8 cellular contexts compared by ENCODE assay signal in the genomic region with DNA sequence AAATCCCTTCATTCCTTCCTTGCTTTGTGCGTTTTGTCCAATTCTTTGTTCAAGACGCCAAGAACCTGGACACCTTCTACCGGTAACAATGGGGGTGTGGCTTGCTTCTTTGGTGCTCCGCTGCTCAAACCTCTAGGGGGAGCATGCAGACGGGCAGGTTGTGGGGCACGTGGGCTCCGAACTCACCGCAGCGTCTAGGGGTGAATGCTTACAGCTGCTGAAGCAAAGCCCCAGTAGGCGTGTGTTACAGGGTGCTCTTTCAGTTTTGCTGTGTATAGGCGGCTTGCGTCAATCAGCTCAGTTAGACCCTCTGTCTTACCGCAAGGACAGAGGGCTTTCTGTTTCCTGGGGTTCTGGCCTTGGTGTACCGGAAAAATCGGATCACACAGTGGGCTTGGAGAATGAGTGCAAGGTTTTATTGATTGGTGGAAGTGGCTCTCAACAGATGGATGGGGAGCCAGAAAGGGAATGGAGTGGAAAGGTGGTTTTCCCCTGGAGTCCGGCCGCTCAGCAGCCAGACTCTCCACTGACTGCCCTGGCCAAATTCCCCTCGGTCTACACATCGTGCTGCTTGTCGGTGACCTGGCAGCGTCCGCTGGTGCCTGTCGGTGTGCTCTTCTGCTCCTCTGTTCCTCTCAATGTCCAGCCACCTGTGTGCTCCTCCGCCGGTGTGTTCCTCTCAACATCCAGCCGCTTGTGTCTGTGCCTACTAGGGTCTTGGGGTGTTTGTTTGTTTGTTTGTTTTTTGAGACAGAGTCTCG. TPM values are rescaled to one million over a fixed set of nuclear protein-coding genes. Genes with fewer than 3 reads are reported as not detected.
DNase-seq lines count a peak whose midpoint lies in the region; ATAC-seq and TF ChIP-seq lines count a peak whose summit lies in the region.

No MANE protein-coding gene starts in this region.

- no peak overlapping the region for H3K4me2 ChIP-seq in neuronal stem cell (ENCODE audit: insufficient read depth, low read length, poor library complexity, severe bottlenecking)

- peaks cover 12% of the 10 kb centered on the region for H3K4me1 ChIP-seq in effector memory CD4-positive, alpha-beta T cell (ENCODE audit: control insufficient read depth, insufficient read depth, low read length, poor library complexity, severe bottlenecking)
- H3K4me1 ChIP-seq in neuronal stem cell (ENCODE audit: control insufficient read depth in 2 of 2, insufficient read depth in 1 of 2, low read depth in 1 of 2, low read length in 2 of 2) (no peaks in the 10 kb centered on the region), upper lobe of left lung (peaks cover 9 to 26% (median 26%) of the 10 kb centered on the region in 4 donors)

- WGBS in neuronal stem cell (ENCODE audit: extremely low coverage in 2 of 2, insufficient read length in 2 of 2, insufficient replicate concordance in 1 of 2), 2 donors = no CpG with 5 or more reads among the region's 27 CpGs
- 64 to 72% methylated on average over 23 to 27 of the region's 27 CpGs for whole genome bisulfite sequencing in upper lobe of left lung, 2 donors

- H4K8ac ChIP-seq in neuronal stem cell (ENCODE audit: low read depth, low read length) = no peak overlapping the region

- no peak overlapping the region for H2BK120ac ChIP-seq in neuronal stem cell (ENCODE audit: low read depth, low read length)

- peak; percentile 13 to 18 for DNase-seq in NCI-H1930 (lab: John Stamatoyannopoulos, UW)
- peak; percentile 86 for DNase-seq in activated CD4-positive, alpha-beta T cell treated with anti-CD3 and anti-CD28 coated beads for 48 hours
- DNase-seq in effector memory CD4-positive, alpha-beta T cell = peak; percentile 47 to 60 (median 54)
- no peak for DNase-seq in neuronal stem cell (ENCODE audit: low spot score)
- peak in 1 of 2 donors; percentile 28 for DNase-seq in upper lobe of left lung
- no peak for DNase-seq in SW 1271 (lab: John Stamatoyannopoulos, UW)

- ATAC-seq in GM18502 (IDR thresholded peaks at IDR 0.05; ENCODE audit: poor library complexity, unreplicated experiment) (peak; percentile 90), HG02763 (IDR thresholded peaks at IDR 0.05; ENCODE audit: unreplicated experiment) (peak; percentile 84), upper lobe of left lung (ENCODE audit: low FRiP score in 2 of 2) (peak; percentile 43 to 79)

- TF ChIP-seq CTCF in upper lobe of left lung (IDR thresholded peaks at IDR 0.05) = peak in 4 of 6 experiments; percentile 12 to 44 (median 26)

- no peaks in the 10 kb centered on the region for H3K36me3 ChIP-seq in effector memory CD4-positive, alpha-beta T cell (ENCODE audit: control insufficient read depth, insufficient read depth, low read length)
- H3K36me3 ChIP-seq in neuronal stem cell (replicated peaks in 1 of 2; ENCODE audit: control insufficient read depth in 2 of 2, insufficient read depth in 2 of 2, low read length in 2 of 2) (no peaks in the 10 kb centered on the region), upper lobe of left lung (no peaks in the 10 kb centered on the region)

- peak overlapping the region; percentile 6 for H2BK5ac ChIP-seq in neuronal stem cell (ENCODE audit: low read length)

- no peak overlapping the region for H3K9ac ChIP-seq in neuronal stem cell (ENCODE audit: low read depth, low read length, poor library complexity)

- H4K91ac ChIP-seq in neuronal stem cell (ENCODE audit: low read depth, low read length, poor library complexity) = no peak overlapping the region

- H3K18ac ChIP-seq in neuronal stem cell (ENCODE audit: low read length) = peak overlapping the region; percentile 13

- no peak for TF ChIP-seq POLR2A in upper lobe of left lung (IDR thresholded peaks at IDR 0.05)

- no peaks in the 10 kb centered on the region for H3K9me3 ChIP-seq in effector memory CD4-positive, alpha-beta T cell (ENCODE audit: control insufficient read depth, low read length)
- H3K9me3 ChIP-seq in neuronal stem cell (replicated peaks in 1 of 2; ENCODE audit: control insufficient read depth in 2 of 2, insufficient read depth in 1 of 2, low read depth in 1 of 2, low read length in 2 of 2) (peaks cover 4% of the 10 kb centered on the region in 2 donors), upper lobe of left lung (peaks cover 0 to 7% (median 0%) of the 10 kb centered on the region in 4 donors)

- no peak overlapping the region for H3K4ac ChIP-seq in neuronal stem cell (ENCODE audit: low read length)

- peak overlapping the region; percentile 33 for H3K14ac ChIP-seq in neuronal stem cell (ENCODE audit: low read length)

- no peak for TF ChIP-seq EP300 in upper lobe of left lung (IDR thresholded peaks at IDR 0.05)

- H2BK12ac ChIP-seq in neuronal stem cell (ENCODE audit: low read length) = no peak overlapping the region

- H3K4me3 ChIP-seq in effector memory CD4-positive, alpha-beta T cell (ENCODE audit: insufficient read depth, low read depth, low read length, poor library complexity, severe bottlenecking) = peak overlapping the region; percentile 72
- no peak overlapping the region for H3K4me3 ChIP-seq in neuronal stem cell (ENCODE audit: low read length in 2 of 2)
- H3K4me3 ChIP-seq in upper lobe of left lung = peak overlapping the region in 3 of 4 donors; percentile 56 to 76 (median 72)

- H3K79me1 ChIP-seq in neuronal stem cell (ENCODE audit: low read depth, low read length) = no peaks in the 10 kb centered on the region

- peak overlapping the region; percentile 29 for H2AFZ ChIP-seq in neuronal stem cell (ENCODE audit: low read length)

- no peak overlapping the region for H3K27ac ChIP-seq in effector memory CD4-positive, alpha-beta T cell (ENCODE audit: insufficient read depth, low read length, poor library complexity, severe bottlenecking)
- H3K27ac ChIP-seq in neuronal stem cell (replicated peaks; ENCODE audit: low read length) (no peak overlapping the region), upper lobe of left lung (no peak overlapping the region)

- peak overlapping the region; percentile 30 for H3K23ac ChIP-seq in neuronal stem cell (ENCODE audit: low read depth, low read length, poor library complexity)

- peak overlapping the region; percentile 45 for H2AK5ac ChIP-seq in neuronal stem cell (ENCODE audit: low read depth, low read length)

- H2BK15ac ChIP-seq in neuronal stem cell (ENCODE audit: low read length) = peak overlapping the region; percentile 59

- no peaks in the 10 kb centered on the region for H3K27me3 ChIP-seq in effector memory CD4-positive, alpha-beta T cell (replicated peaks; ENCODE audit: control insufficient read depth, insufficient read depth, low read length, poor library complexity, severe bottlenecking)
- peaks cover 0 to 2% (median 0%) of the 10 kb centered on the region in 3 experiments for H3K27me3 ChIP-seq in neuronal stem cell (ENCODE audit: control insufficient read depth in 3 of 3, insufficient read depth in 3 of 3, low read depth in 1 of 3, low read length in 3 of 3)
- no peaks in the 10 kb centered on the region for H3K27me3 ChIP-seq in upper lobe of left lung

RNA-seq across cellular contexts. Expression of gene LRRC34, which starts 1.2 kb away (rescaled TPM):
- 5.8 TPM for polyA plus RNA-seq in neuronal stem cell (2013, experiment 1 of 2)
- 6.1 TPM for polyA plus RNA-seq in neuronal stem cell (2013, experiment 2 of 2)
- total RNA-seq in upper lobe of left lung = 10 to 100 TPM in 1 of 6 donors, 1 to 10 TPM in 4, under 1 TPM in 1; 0.78 to 12.9 (median 3.9) TPM

RNA-seq across cellular contexts. Expression of gene LRRIQ4, which starts 1.3 kb away (rescaled TPM):
- 0.04 TPM for polyA plus RNA-seq in neuronal stem cell (2013, experiment 1 of 2)
- polyA plus RNA-seq in neuronal stem cell (2013, experiment 2 of 2) = 0.01 TPM
- under 1 TPM in 2 of 6 donors, not detected in 4; 0.22 to 0.24 TPM for total RNA-seq in upper lobe of left lung

RNA-seq across cellular contexts. Expression of gene MYNN, which starts 40.7 kb away (rescaled TPM):
- polyA plus RNA-seq in neuronal stem cell (2013, experiment 1 of 2) = 12.0 TPM
- 12.9 TPM for polyA plus RNA-seq in neuronal stem cell (2013, experiment 2 of 2)
- 10 to 100 TPM in 3 of 6 donors, 1 to 10 TPM in 3; 2.3 to 22.5 (median 10.9) TPM for total RNA-seq in upper lobe of left lung

RNA-seq across cellular contexts. Expression of gene ACTRT3, which starts 44.6 kb away (rescaled TPM):
- 0.38 TPM for polyA plus RNA-seq in neuronal stem cell (2013, experiment 1 of 2)
- polyA plus RNA-seq in neuronal stem cell (2013, experiment 2 of 2) = 0.44 TPM
- total RNA-seq in upper lobe of left lung = 1 to 10 TPM in 4 of 6 donors, under 1 TPM in 2; 0.55 to 6.3 (median 1.7) TPM

RNA-seq across cellular contexts. Expression of gene TERC, which starts 49.1 kb away (rescaled TPM):
- polyA plus RNA-seq in neuronal stem cell (2013, experiment 1 of 2) = 2.2 TPM
- polyA plus RNA-seq in neuronal stem cell (2013, experiment 2 of 2) = 2.0 TPM
- 10 to 100 TPM in 5 of 6 donors, not detected in 1; 16.6 to 96.4 (median 41.9) TPM for total RNA-seq in upper lobe of left lung

Comparison
In these comparisons a context has a peak if more than half of its experiments do, and no peak if none do; other contexts are left out.
1. DNase-seq: peak in NCI-H1930 (2 of 2), activated CD4-positive, alpha-beta T cell treated with anti-CD3 and anti-CD28 coated beads for 48 hours (single experiment) and effector memory CD4-positive, alpha-beta T cell (3 of 3); none in neuronal stem cell (single experiment) and SW 1271 (0 of 2).
2. H3K4me3 ChIP-seq: peak in effector memory CD4-positive, alpha-beta T cell (single experiment) and upper lobe of left lung (3 of 4); none in neuronal stem cell (0 of 2).
3. Peak in every context shown above with its lines, with median percentiles within 50 percentile points of each other: ATAC-seq.